Comparison of ENCODE assay signal across 8 cellular contexts in genomic region chr6:148745926-148746325, GRCh38. TPM values are rescaled to one million over a fixed set of nuclear protein-coding genes. Genes with fewer than 3 reads are reported as not detected.
DNase-seq lines count a peak whose midpoint lies in the region; ATAC-seq, FAIRE-seq and TF ChIP-seq lines count a peak whose summit lies in the region.

No MANE protein-coding gene starts in this region.

- peak overlapping the region; percentile 94 for H2AFZ ChIP-seq in DND-41 (ENCODE audit: low read depth, low read length)

- peak overlapping the region; percentile 68 for H3K9ac ChIP-seq in DND-41 (ENCODE audit: low read depth, low read length)

- H3K79me2 ChIP-seq in DND-41 (ENCODE audit: insufficient read depth, low read length) = peaks cover 4% of the 10 kb centered on the region

- no peaks in the 10 kb centered on the region for H3K9me3 ChIP-seq in DND-41 (ENCODE audit: insufficient read depth, low read length, severe bottlenecking)
- no peaks in the 10 kb centered on the region for H3K9me3 ChIP-seq in Peyer's patch
- H3K9me3 ChIP-seq in pancreas = no peaks in the 10 kb centered on the region

- ATAC-seq in DND-41 (ENCODE audit: insufficient read depth, low read depth) (no peak), pancreas (peak in 2 of 4 donors; percentile 6 to 19)

- FAIRE-seq in pancreas (lab: Jason Lieb, UNC) = no peak

- H3K4me2 ChIP-seq in DND-41 (ENCODE audit: insufficient read depth, low read length) = peak overlapping the region; percentile 84

- H3K4me1 ChIP-seq in DND-41 (ENCODE audit: insufficient read depth, low read length) = peaks cover 33% of the 10 kb centered on the region
- H3K4me1 ChIP-seq in Peyer's patch = peaks cover 0 to 9% (median 3%) of the 10 kb centered on the region in 4 donors
- peaks cover 18 to 34% (median 26%) of the 10 kb centered on the region in 3 donors for H3K4me1 ChIP-seq in pancreas

- H3K36me3 ChIP-seq in DND-41 (ENCODE audit: insufficient read depth, low read length) (no peaks in the 10 kb centered on the region), Peyer's patch (no peaks in the 10 kb centered on the region), pancreas (no peaks in the 10 kb centered on the region)

- H3K4me3 ChIP-seq in DND-41 (ENCODE audit: low read depth in 1 of 2, low read length in 2 of 2) (peak overlapping the region; percentile 29 to 86; a peak in 3 of 4 replicates), Peyer's patch (peak overlapping the region; percentile 66 to 84 (median 72)), epithelial cell of esophagus (ENCODE audit: low read length) (peak overlapping the region; percentile 67), pancreas (peak overlapping the region; percentile 65 to 93 (median 81))

- peaks cover 11% of the 10 kb centered on the region for H3K27me3 ChIP-seq in DND-41 (ENCODE audit: insufficient read depth, low read length, poor library complexity)
- peaks cover 0 to 4% of the 10 kb centered on the region in 2 donors for H3K27me3 ChIP-seq in Peyer's patch
- H3K27me3 ChIP-seq in pancreas = no peaks in the 10 kb centered on the region

- peaks cover 12% of the 10 kb centered on the region for H4K20me1 ChIP-seq in DND-41 (ENCODE audit: insufficient read depth, low read length)

- WGBS in pancreas, 2 donors = 15 to 16% methylated on average over 6 of the region's 6 CpGs

- DNase-seq in DND-41 (no peak), Peyer's patch (no peak), epithelial cell of esophagus (ENCODE audit: low read depth) (peak; percentile 54), pancreas (no peak), DMS 273 treated with DMSO at 0.1 percent for 48 hours (lab: John Stamatoyannopoulos, UW) (no peak), NCI-H774 (lab: John Stamatoyannopoulos, UW) (no peak), 8988T (no peak), DMS79 treated with DMSO at 0.1 percent for 48 hours (lab: John Stamatoyannopoulos, UW) (no peak)

- intact Hi-C loops in pancreas (cut with DNase I) = loop anchor here in 1 of 3 donors (10.0 kb wide), 1 partner anchor 199 kb away; no protein-coding TSS in a partner anchor

- TF ChIP-seq POLR2A in Peyer's patch (IDR thresholded peaks at IDR 0.05) = no peak

- TF ChIP-seq CTCF in DND-41 (IDR thresholded peaks at IDR 0.05; ENCODE audit: borderline replicate concordance, extremely low read depth, low read length, poor library complexity, severe bottlenecking) (no peak), Peyer's patch (IDR thresholded peaks at IDR 0.05) (no peak), epithelial cell of esophagus (IDR thresholded peaks at IDR 0.05; ENCODE audit: insufficient read depth, low read depth, low read length, missing control alignments) (no peak), pancreas (IDR thresholded peaks at IDR 0.05) (no peak)

- H3K27ac ChIP-seq in DND-41 (ENCODE audit: low read length) = peak overlapping the region; percentile 76
- peak overlapping the region; percentile 74 to 94 (median 83) for H3K27ac ChIP-seq in Peyer's patch
- peak overlapping the region; percentile 17 to 86 (median 68) for H3K27ac ChIP-seq in pancreas

RNA-seq across cellular contexts. Expression of gene UST, which starts 0.9 kb away (rescaled TPM):
- 10 to 100 TPM in 1 of 4 donors, 1 to 10 TPM in 3; 3.0 to 37.1 (median 4.6) TPM for total RNA-seq in Peyer's patch
- 10 to 100 TPM in 4 of 6 donors, 1 to 10 TPM in 2; 3.8 to 20.9 (median 12.0) TPM for total RNA-seq in pancreas
- polyA plus RNA-seq in pancreas = 1 to 10 TPM; 3.7 to 4.3 TPM
